1 cellular context compared by ENCODE assay signal in the genomic region with DNA sequence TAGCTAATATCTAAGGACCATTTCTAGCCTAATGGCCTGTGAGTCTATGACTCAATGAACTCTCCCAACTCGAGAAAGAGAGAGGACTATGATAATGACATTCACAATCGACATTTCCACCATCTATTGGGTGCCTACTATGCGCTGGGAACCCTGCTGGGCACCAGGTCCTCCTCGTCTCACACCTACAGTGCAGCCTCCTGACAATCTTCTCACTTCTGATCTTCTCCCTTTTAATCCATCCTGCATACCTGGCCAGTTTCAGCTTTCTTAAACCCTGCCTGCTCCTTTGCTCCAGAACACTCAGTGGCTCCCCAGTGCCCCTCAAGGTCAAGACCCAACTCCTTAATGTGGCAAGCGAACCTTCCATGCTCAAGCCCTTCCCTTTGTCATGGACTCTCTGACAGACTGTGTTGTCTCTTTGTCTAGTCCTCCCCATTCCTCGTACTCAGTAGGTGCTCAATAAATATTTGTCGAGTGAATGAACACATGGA.
TF ChIP-seq lines count a peak whose summit lies in the region.

No MANE protein-coding gene starts in this region.

TF ChIP-seq in K562, 482 proteins besides CTCF, POLR2A, EP300 and RAD21:
- TF ChIP-seq THRAP3 (IDR thresholded peaks at IDR 0.05; ENCODE audit: borderline replicate concordance), result no peak
- no peak for TF ChIP-seq ETV1 (tag; conservative IDR thresholded peaks at IDR 0.05; ENCODE audit: low read depth)
- 0 out of 2 replicates have a peak, but pooled peaks have one; percentile 25 for TF ChIP-seq ZKSCAN1 (IDR thresholded peaks at IDR 0.05; ENCODE audit: low read depth, low read length)
- peak; percentile 32 for TF ChIP-seq RBM25 (IDR thresholded peaks at IDR 0.05; ENCODE audit: low read depth, low read length, severe bottlenecking)
- TF ChIP-seq ZNF311 (CRISPR knock-in tag; IDR thresholded peaks at IDR 0.05), result no peak
- no peak for TF ChIP-seq CREB5 (CRISPR knock-in tag; IDR thresholded peaks at IDR 0.05)
- no peak for TF ChIP-seq ZNF644 (tag; IDR thresholded peaks at IDR 0.05; ENCODE audit: low read depth)
- TF ChIP-seq ETS2 (tag; IDR thresholded peaks at IDR 0.05; ENCODE audit: borderline replicate concordance, poor library complexity, severe bottlenecking), result no peak
- TF ChIP-seq HDAC8 (tag; IDR thresholded peaks at IDR 0.05), result no peak
- TF ChIP-seq TAF7 (tag; IDR thresholded peaks at IDR 0.05), result no peak
- TF ChIP-seq SAFB2 (IDR thresholded peaks at IDR 0.05; ENCODE audit: borderline replicate concordance, low read depth, low read length, severe bottlenecking), result no peak
- TF ChIP-seq ZFP36 (IDR thresholded peaks at IDR 0.05; ENCODE audit: low read depth, low read length, partially characterized antibody), result peak; percentile 7
